ENCODE assay signal across 16 cellular contexts in the genomic region with DNA sequence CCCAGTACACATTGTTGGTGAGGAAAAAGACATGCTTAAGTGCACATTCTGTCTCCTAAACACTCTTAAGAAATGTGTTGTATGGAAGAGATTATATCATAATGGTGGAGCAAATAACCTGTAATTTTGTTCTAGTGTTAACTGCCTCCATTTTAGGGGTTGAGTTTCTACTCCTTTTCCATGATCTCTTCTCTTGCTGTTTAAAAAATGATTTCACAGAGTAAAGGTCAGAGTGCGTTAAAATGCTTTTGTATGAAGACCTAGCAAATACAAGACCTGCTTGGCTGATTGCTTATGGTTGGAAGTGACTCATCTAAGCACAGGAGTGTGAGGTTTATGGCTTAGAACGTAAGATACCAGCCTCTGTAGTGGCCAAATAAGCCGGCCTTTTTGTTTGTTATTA.
DNase-seq lines count a peak whose midpoint lies in the region; ATAC-seq and TF ChIP-seq lines count a peak whose summit lies in the region.
"Had no signal": no experiment of that assay in that cellular context is flagged by ENCODE, and none has a peak within 500 bp of the region (broad histone marks: within the 10 kb centered on the region; RNA-seq: fewer than 3 reads in every experiment).

No MANE protein-coding gene starts in this region.

- no peak overlapping the region for H4K5ac ChIP-seq in IMR-90 (ENCODE audit: low read depth, low read length)

- BruUV-seq in IMR-90 (replicated peaks; lab: Mats Ljungman, UMichigan), result no TSS peak

- H4K91ac ChIP-seq in IMR-90 (ENCODE audit: insufficient read depth, low read depth, low read length) (no peak overlapping the region), mesenchymal stem cell (ENCODE audit: low read length) (no peak overlapping the region)

- H3K9me3 ChIP-seq in IMR-90 (ENCODE audit: control insufficient read depth, insufficient read depth, low read length) (no peaks in the 10 kb centered on the region), mesenchymal stem cell (ENCODE audit: control insufficient read depth, low read length) (no peaks in the 10 kb centered on the region)

- no peak overlapping the region for H3K56ac ChIP-seq in IMR-90 (ENCODE audit: extremely low read depth, insufficient read depth, low read length)

- dilution Hi-C loops in IMR-90 (cut with HindIII; ENCODE audit: low sequenced_read_pairs, unreplicated experiment), result no loop called here

- no peak for TF ChIP-seq RAD21 in IMR-90 (IDR thresholded peaks at IDR 0.05; ENCODE audit: low read length)

- H2BK120ac ChIP-seq in IMR-90 (ENCODE audit: low read depth, low read length) (no peak overlapping the region), mesenchymal stem cell (ENCODE audit: low read depth, low read length) (no peak overlapping the region)

- DNase-seq in DMS53 treated with DMSO at 0.1 percent for 48 hours (lab: John Stamatoyannopoulos, UW; ENCODE audit: unreplicated experiment) (peak; percentile 69), IMR-90 (peak; percentile 93), astrocyte of the spinal cord (ENCODE audit: low read depth, low spot score) (peak; percentile 80), mesenchymal stem cell (peak; percentile 76), GDM1 (lab: John Stamatoyannopoulos, UW) (no peak), GM10266 (ENCODE audit: extremely low spot score) (no peak)
- DNase-seq: activated CD8-positive, alpha-beta memory T cell treated with anti-CD3 and anti-CD28 coated beads for 24 hours; CD4-positive, alpha-beta T cell; effector memory CD8-positive, alpha-beta T cell; H7; hippocampal formation; NCI-H187; OCI-M1; stimulated activated CD4-positive, alpha-beta T cell treated with anti-CD3 and anti-CD28 coated beads, Interleukin-4, amount 100 ng/mL, for 1 hour had no signal

- H3K4ac ChIP-seq in IMR-90 (ENCODE audit: low read depth, low read length) (no peak overlapping the region), mesenchymal stem cell (ENCODE audit: low read depth in 1 of 2, low read length in 2 of 2) (no peak overlapping the region)

- in situ Hi-C loops in IMR-90 (cut with MboI; ENCODE audit: low sequenced_read_pairs) (no loop called here), astrocyte of the spinal cord (cut with HindIII; ENCODE audit: low sequenced_read_pairs) (no loop called here)

- H3K4me3 ChIP-seq in IMR-90 (ENCODE audit: insufficient read depth, low read depth, low read length), result no peak overlapping the region
- H3K4me3 ChIP-seq in astrocyte of the spinal cord (ENCODE audit: low read depth, low read length), result no peak overlapping the region
- no peak overlapping the region for H3K4me3 ChIP-seq in mesenchymal stem cell (ENCODE audit: insufficient read depth in 1 of 2, low read depth in 1 of 2, low read length in 2 of 2)

- POLR2A ChIA-PET in IMR-90 (lab: Charles Lee; ENCODE audit: unreplicated experiment), result no interaction called here

- ATAC-seq in IMR-90 (ENCODE audit: low read depth) (peak; percentile 72), GM19035 (IDR thresholded peaks at IDR 0.05; ENCODE audit: unreplicated experiment) (no peak), HG03025 (IDR thresholded peaks at IDR 0.05; ENCODE audit: low FRiP score, unreplicated experiment) (no peak)
- ATAC-seq: effector memory CD8-positive, alpha-beta T cell had no signal

- no peak overlapping the region for H2AK9ac ChIP-seq in IMR-90 (replicated peaks; ENCODE audit: low read depth, low read length, poor library complexity)

- H3K4me1 ChIP-seq in IMR-90 (ENCODE audit: control insufficient read depth, insufficient read depth, low read length) (peaks cover 9% of the 10 kb centered on the region), mesenchymal stem cell (ENCODE audit: control insufficient read depth, insufficient read depth, low read depth, low read length) (peaks cover 12% of the 10 kb centered on the region)

- WGBS in IMR-90 (ENCODE audit: extremely low coverage in 2 of 2, insufficient read length in 1 of 2), 2 experiments, result no CpG with 5 or more reads among the region's 3 CpGs
- WGBS in mesenchymal stem cell, result 14% methylated on average over 3 of the region's 3 CpGs

- no peak overlapping the region for H2AFZ ChIP-seq in IMR-90 (replicated peaks; ENCODE audit: low read length, poor library complexity)
- no peak overlapping the region for H2AFZ ChIP-seq in mesenchymal stem cell (ENCODE audit: low read depth, low read length)

- H3K79me1 ChIP-seq in IMR-90 (ENCODE audit: low read depth in 1 of 2, low read length in 2 of 2), result peaks cover 44 to 75% of the 10 kb centered on the region in 2 experiments
- H3K79me1 ChIP-seq in mesenchymal stem cell (replicated peaks; ENCODE audit: low read length, poor library complexity, severe bottlenecking), result peaks cover 22% of the 10 kb centered on the region

- no peaks in the 10 kb centered on the region for H3K36me3 ChIP-seq in IMR-90 (ENCODE audit: control insufficient read depth, insufficient read depth, low read length)
- peaks cover 9 to 21% of the 10 kb centered on the region in 2 experiments for H3K36me3 ChIP-seq in mesenchymal stem cell (ENCODE audit: control insufficient read depth in 1 of 2, insufficient read depth in 2 of 2, low read depth in 1 of 2, low read length in 2 of 2)

- no peaks in the 10 kb centered on the region for H3K27me3 ChIP-seq in IMR-90 (ENCODE audit: control insufficient read depth, insufficient read depth, low read length)
- no peaks in the 10 kb centered on the region for H3K27me3 ChIP-seq in mesenchymal stem cell (ENCODE audit: control insufficient read depth in 1 of 2, insufficient read depth in 1 of 2, low read length in 2 of 2)

- no peak overlapping the region for H2BK20ac ChIP-seq in IMR-90 (ENCODE audit: low read depth, low read length)

- intact Hi-C loops in IMR-90 (cut with micrococcal nuclease), result no loop called here

- H3K14ac ChIP-seq in IMR-90 (replicated peaks; ENCODE audit: low read depth, low read length) (no peak overlapping the region), mesenchymal stem cell (ENCODE audit: low read length in 2 of 2) (no peak overlapping the region)

- no peak overlapping the region for H2BK12ac ChIP-seq in mesenchymal stem cell (ENCODE audit: low read length in 2 of 2)

- no peak overlapping the region for H2BK15ac ChIP-seq in IMR-90 (ENCODE audit: low read depth, low read length)
- H2BK15ac ChIP-seq in mesenchymal stem cell (ENCODE audit: low read depth, poor library complexity, severe bottlenecking), result no peak overlapping the region

- H3K27ac ChIP-seq in IMR-90 (ENCODE audit: insufficient read depth, low read length) (no peak overlapping the region), mesenchymal stem cell (ENCODE audit: low read length, poor library complexity, severe bottlenecking) (peak overlapping the region; percentile 74)

- H3K4me2 ChIP-seq in IMR-90 (ENCODE audit: low read depth, low read length), result no peak overlapping the region; the same call in 1 of the 2 replicates
- H3K4me2 ChIP-seq in mesenchymal stem cell (ENCODE audit: low read length, poor library complexity, severe bottlenecking), result peak overlapping the region; percentile 36

- H3K9ac ChIP-seq in IMR-90 (ENCODE audit: low read depth, low read length) (no peak overlapping the region), mesenchymal stem cell (ENCODE audit: low read length) (no peak overlapping the region)

- CTCF ChIA-PET in IMR-90 (lab: Yijun Ruan, JAX), result no interaction called here

- H3K23ac ChIP-seq in IMR-90 (ENCODE audit: low read depth, low read length) (no peak overlapping the region), mesenchymal stem cell (ENCODE audit: low read length in 2 of 2) (no peak overlapping the region)

- peaks cover 26% of the 10 kb centered on the region for H3K9me1 ChIP-seq in IMR-90 (ENCODE audit: insufficient read depth, low read length)

- no peak for TF ChIP-seq POLR2A in IMR-90 (IDR thresholded peaks at IDR 0.05; ENCODE audit: low read depth, low read length)

- no peak overlapping the region for H4K8ac ChIP-seq in IMR-90 (ENCODE audit: low read depth in 2 of 2, low read length in 2 of 2)
- no peak overlapping the region for H4K8ac ChIP-seq in mesenchymal stem cell (ENCODE audit: low read length)

- H2BK5ac ChIP-seq in IMR-90 (ENCODE audit: low read depth, low read length, poor library complexity, severe bottlenecking) (no peak overlapping the region), mesenchymal stem cell (ENCODE audit: low read depth, low read length, poor library complexity, severe bottlenecking) (no peak overlapping the region)

- H3K18ac ChIP-seq in IMR-90 (ENCODE audit: low read depth, low read length), result no peak overlapping the region
- no peak overlapping the region for H3K18ac ChIP-seq in mesenchymal stem cell (ENCODE audit: low read depth in 1 of 2, low read length in 2 of 2)

- H2AK5ac ChIP-seq in IMR-90 (ENCODE audit: low read depth, low read length) (no peak overlapping the region), mesenchymal stem cell (ENCODE audit: low read length, severe bottlenecking) (no peak overlapping the region)

- TF ChIP-seq CTCF in IMR-90 (conservative IDR thresholded peaks at IDR 0.05; ENCODE audit: low read depth, low read length) (no peak), astrocyte of the spinal cord (IDR thresholded peaks at IDR 0.05; ENCODE audit: low read depth, low read length) (no peak), GM10266 (IDR thresholded peaks at IDR 0.05; ENCODE audit: control insufficient read depth, insufficient read depth, low read depth, missing control alignments) (no peak)

- H4K20me1 ChIP-seq in IMR-90 (ENCODE audit: insufficient read depth, low read length), result peaks cover 65% of the 10 kb centered on the region

TF ChIP-seq in IMR-90, 13 proteins besides CTCF, POLR2A, EP300 and RAD21:
- TF ChIP-seq FOS (IDR thresholded peaks at IDR 0.05; ENCODE audit: low read depth, low read length), result 0 out of 2 replicates have a peak, but pooled peaks have one; percentile 40
- no peak for TF ChIP-seq RCOR1 (IDR thresholded peaks at IDR 0.05; ENCODE audit: insufficient replicate concordance, low read length)
- TF ChIP-seq, protein P1, sequence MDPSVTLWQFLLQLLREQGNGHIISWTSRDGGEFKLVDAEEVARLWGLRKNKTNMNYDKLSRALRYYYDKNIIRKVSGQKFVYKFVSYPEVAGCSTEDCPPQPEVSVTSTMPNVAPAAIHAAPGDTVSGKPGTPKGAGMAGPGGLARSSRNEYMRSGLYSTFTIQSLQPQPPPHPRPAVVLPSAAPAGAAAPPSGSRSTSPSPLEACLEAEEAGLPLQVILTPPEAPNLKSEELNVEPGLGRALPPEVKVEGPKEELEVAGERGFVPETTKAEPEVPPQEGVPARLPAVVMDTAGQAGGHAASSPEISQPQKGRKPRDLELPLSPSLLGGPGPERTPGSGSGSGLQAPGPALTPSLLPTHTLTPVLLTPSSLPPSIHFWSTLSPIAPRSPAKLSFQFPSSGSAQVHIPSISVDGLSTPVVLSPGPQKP (IDR thresholded peaks at IDR 0.05; ENCODE audit: borderline replicate concordance, low read depth, low read length), result no peak
TF ChIP-seq in IMR-90: peak in this region for 1.

Comparison
In these comparisons a context has a peak if more than half of its experiments do, and no peak if none do; other contexts are left out.
1. DNase-seq: peak in DMS53 treated with DMSO at 0.1 percent for 48 hours (single experiment), IMR-90 (single experiment), astrocyte of the spinal cord (single experiment) and mesenchymal stem cell (single experiment); none in GDM1 (single experiment) and GM10266 (single experiment).